ENCODE assay signal across 13 cellular contexts in the genomic region with DNA sequence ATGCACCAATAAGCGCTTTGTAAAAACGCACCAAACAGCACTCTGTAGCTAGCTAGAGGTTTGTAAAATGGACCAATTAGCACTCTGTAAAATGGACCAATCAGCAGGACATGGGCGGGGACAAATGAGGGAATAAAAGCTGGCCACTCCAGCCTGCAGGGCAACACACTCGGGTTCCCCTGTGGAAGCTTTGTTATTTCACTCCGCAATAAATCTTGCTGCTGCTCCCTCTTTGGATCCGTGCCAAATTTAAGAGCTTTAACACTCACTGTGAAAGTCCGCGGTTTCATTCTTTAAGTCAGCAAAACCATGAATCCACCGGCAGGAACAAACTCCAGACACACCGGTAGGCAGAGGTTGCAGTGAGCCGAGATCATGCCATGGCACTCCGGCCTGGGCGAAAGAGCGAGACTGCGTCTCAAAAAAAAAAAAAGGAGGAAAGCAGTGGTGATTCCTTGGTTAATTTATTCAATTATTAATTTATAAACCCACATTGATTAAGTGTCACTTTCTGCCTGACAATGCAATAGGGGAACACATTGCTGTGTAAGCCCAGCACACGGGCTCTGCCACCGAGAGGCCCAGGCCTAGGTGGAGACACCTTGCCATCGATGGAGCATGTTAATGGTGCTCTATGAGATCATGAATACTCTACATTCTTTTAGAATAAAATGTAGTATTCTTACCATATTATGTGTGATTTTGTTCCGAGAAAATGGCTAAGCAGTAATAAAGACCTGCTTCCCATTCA.
DNase-seq lines count a peak whose midpoint lies in the region; ATAC-seq lines count a peak whose summit lies in the region.
"Had no signal": no experiment of that assay in that cellular context is flagged by ENCODE, and none has a peak within 500 bp of the region (broad histone marks: within the 10 kb centered on the region; RNA-seq: fewer than 3 reads in every experiment).

No MANE protein-coding gene starts in this region.

- H3K9me3 Mint-ChIP-seq in activated naive CD4-positive, alpha-beta T cell treated with anti-CD3 and anti-CD28 coated beads for 36 hours: no peaks in the 10 kb centered on the region

- H3K36me3 Mint-ChIP-seq in activated naive CD4-positive, alpha-beta T cell treated with anti-CD3 and anti-CD28 coated beads for 36 hours (ENCODE audit: low read depth): no peaks in the 10 kb centered on the region
- H3K36me3 Mint-ChIP-seq: CD4-positive, alpha-beta memory T cell had no signal

- H3K27ac Mint-ChIP-seq in activated naive CD4-positive, alpha-beta T cell treated with anti-CD3 and anti-CD28 coated beads for 36 hours: no peak overlapping the region
- H3K27ac Mint-ChIP-seq: CD4-positive, alpha-beta memory T cell had no signal

- DNase-seq in AG20443 (ENCODE audit: low spot score) (peak; percentile 1), NCI-H1105 (lab: John Stamatoyannopoulos, UW) (peak; percentile 10), NCI-H510A treated with DMSO at 0.1 percent for 48 hours (lab: John Stamatoyannopoulos, UW) (peak; percentile 70), left colon (peak in 1 of 2 donors; percentile 8), SIG-M5 treated with dmso at 0.1 percent for 504 hours (lab: John Stamatoyannopoulos, UW; ENCODE audit: unreplicated experiment) (no peak), posterior vena cava (ENCODE audit: low spot score) (no peak)
- no peak for DNase-seq in activated naive CD4-positive, alpha-beta T cell treated with anti-CD3 and anti-CD28 coated beads for 36 hours
- DNase-seq: CD4-positive, alpha-beta memory T cell; H7; NCI-H1694; NCI-H774 had no signal

- peak; percentile 19 for ATAC-seq in left colon
- no peak for ATAC-seq in GM21737 (IDR thresholded peaks at IDR 0.05; ENCODE audit: unreplicated experiment)
- ATAC-seq: Panc1 had no signal

- no peaks in the 10 kb centered on the region for H3K27me3 Mint-ChIP-seq in activated naive CD4-positive, alpha-beta T cell treated with anti-CD3 and anti-CD28 coated beads for 36 hours (ENCODE audit: low read depth)
- H3K27me3 Mint-ChIP-seq: CD4-positive, alpha-beta memory T cell had no signal

- intact Hi-C loops in left colon (cut with DNase I, micrococcal nuclease): no loop called here
- intact Hi-C loops in activated naive CD4-positive, alpha-beta T cell treated with anti-CD3 and anti-CD28 coated beads for 36 hours (cut with micrococcal nuclease): no loop called here
- intact Hi-C loops in posterior vena cava (cut with DNase I): no loop called here

- H3K4me1 Mint-ChIP-seq in activated naive CD4-positive, alpha-beta T cell treated with anti-CD3 and anti-CD28 coated beads for 36 hours (ENCODE audit: low read depth): no peaks in the 10 kb centered on the region
- H3K4me1 Mint-ChIP-seq: CD4-positive, alpha-beta memory T cell had no signal

- no peak overlapping the region for H3K4me3 Mint-ChIP-seq in activated naive CD4-positive, alpha-beta T cell treated with anti-CD3 and anti-CD28 coated beads for 36 hours
- H3K4me3 Mint-ChIP-seq: CD4-positive, alpha-beta memory T cell had no signal

- CTCF ChIA-PET in activated naive CD4-positive, alpha-beta T cell treated with anti-CD3 and anti-CD28 coated beads for 36 hours (lab: Charles Lee): no interaction called here

Comparison
In these comparisons a context has a peak if more than half of its experiments do, and no peak if none do; other contexts are left out.
1. DNase-seq: peak in AG20443 (single experiment), NCI-H1105 (single experiment) and NCI-H510A treated with DMSO at 0.1 percent for 48 hours (single experiment); none in activated naive CD4-positive, alpha-beta T cell treated with anti-CD3 and anti-CD28 coated beads for 36 hours (single experiment), SIG-M5 treated with dmso at 0.1 percent for 504 hours (single experiment) and posterior vena cava (single experiment).